ENCODE assay signal across 9 cellular contexts in the genomic region with DNA sequence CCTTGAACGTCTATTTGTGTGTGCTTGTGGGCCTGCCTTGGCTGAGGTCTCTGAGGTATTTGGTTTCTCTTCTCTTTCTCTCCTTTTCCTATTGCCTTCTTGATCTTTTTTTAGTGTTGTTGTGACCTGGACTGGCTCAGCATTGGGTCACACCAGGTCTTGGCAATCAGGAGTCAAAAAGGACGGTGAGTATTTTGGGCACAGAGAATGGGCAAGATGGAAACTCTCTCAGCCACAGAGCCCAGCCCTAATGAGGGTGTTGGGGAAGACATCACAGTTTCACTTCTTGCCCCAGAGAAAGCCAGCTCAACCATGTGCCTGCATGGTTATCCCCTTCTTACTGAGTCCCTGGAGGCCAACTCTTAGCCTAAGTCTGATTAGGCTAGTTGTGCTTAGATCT. TPM values are rescaled to one million over a fixed set of nuclear protein-coding genes. Genes with fewer than 3 reads are reported as not detected.
DNase-seq lines count a peak whose midpoint lies in the region; ATAC-seq and TF ChIP-seq lines count a peak whose summit lies in the region.
"Had no signal": no experiment of that assay in that cellular context is flagged by ENCODE, and none has a peak within 500 bp of the region (broad histone marks: within the 10 kb centered on the region; RNA-seq: fewer than 3 reads in every experiment).

No MANE protein-coding gene starts in this region.

- H3K27ac Mint-ChIP-seq in osteocyte (ENCODE audit: unreplicated experiment), result peak overlapping the region; percentile 44
- H3K27ac Mint-ChIP-seq in nephron progenitor cell, result no peak overlapping the region

- DNase-seq in NOMO-1 treated with DMSO at 0.1 percent for 48 hours (lab: John Stamatoyannopoulos, UW; ENCODE audit: unreplicated experiment), result peak; percentile 35
- no peak for DNase-seq in NOMO-1 treated with dmso at 0.1 percent for 144 hours (lab: John Stamatoyannopoulos, UW; ENCODE audit: unreplicated experiment)
- peak; percentile 11 for DNase-seq in osteocyte (ENCODE audit: extremely low spot score, unreplicated experiment)
- no peak for DNase-seq in HT-29 (ENCODE audit: low spot score)
- DNase-seq in nephron progenitor cell, result no peak
- no peak for DNase-seq in GF-D8 (lab: John Stamatoyannopoulos, UW)
- DNase-seq: IMR-90 had no signal

- H3K27me3 Mint-ChIP-seq in osteocyte (ENCODE audit: unreplicated experiment) (no peaks in the 10 kb centered on the region), nephron progenitor cell (ENCODE audit: low read depth, poor library complexity) (peaks cover 2% of the 10 kb centered on the region)

- H3K4me3 Mint-ChIP-seq in osteocyte (ENCODE audit: unreplicated experiment) (no peak overlapping the region), nephron progenitor cell (no peak overlapping the region)

- H3K36me3 Mint-ChIP-seq in osteocyte (ENCODE audit: unreplicated experiment) (no peaks in the 10 kb centered on the region), nephron progenitor cell (ENCODE audit: low read depth) (no peaks in the 10 kb centered on the region)

- H3K4me1 Mint-ChIP-seq in osteocyte (ENCODE audit: unreplicated experiment) (peaks cover 68% of the 10 kb centered on the region), nephron progenitor cell (peaks cover 50% of the 10 kb centered on the region)

- H3K9me3 Mint-ChIP-seq in osteocyte (ENCODE audit: unreplicated experiment) (no peaks in the 10 kb centered on the region), nephron progenitor cell (no peaks in the 10 kb centered on the region)

- TF ChIP-seq CTCF in osteocyte (IDR thresholded peaks at IDR 0.05) (no peak), nephron progenitor cell (IDR thresholded peaks at IDR 0.05) (no peak)

- peak; percentile 74 for ATAC-seq in GM21723 (IDR thresholded peaks at IDR 0.05; ENCODE audit: unreplicated experiment)
- peak; percentile 63 for ATAC-seq in HG03439 (IDR thresholded peaks at IDR 0.05; ENCODE audit: unreplicated experiment)

RNA-seq across cellular contexts. Expression of gene INO80C, which starts 13.7 kb away (rescaled TPM):
- 27.1 and 30.2 TPM in 2 replicates for total RNA-seq in osteocyte
- total RNA-seq in HT-29 (2014; rRNA removed; shearing (Covaris generic)), result 5.1 TPM in 2 replicates

Comparison
In these comparisons a context has a peak if more than half of its experiments do, and no peak if none do; other contexts are left out.
1. DNase-seq: peak in NOMO-1 treated with DMSO at 0.1 percent for 48 hours (single experiment) and osteocyte (single experiment); none in NOMO-1 treated with dmso at 0.1 percent for 144 hours (single experiment), HT-29 (single experiment), nephron progenitor cell (single experiment) and GF-D8 (single experiment).